Comparison of ENCODE assay signal across 8 cellular contexts in genomic region chr19:40091205-40092129, GRCh38. TPM values are rescaled to one million over a fixed set of nuclear protein-coding genes. Genes with fewer than 3 reads are reported as not detected.
DNase-seq lines count a peak whose midpoint lies in the region; FAIRE-seq and TF ChIP-seq lines count a peak whose summit lies in the region.

No MANE protein-coding gene starts in this region.

- no peak for FAIRE-seq in GM12891 (lab: Jason Lieb, UNC)

- DNase-seq in GM12891 (ENCODE audit: insufficient read length, low spot score) = no peak
- peak; percentile 5 for DNase-seq in SK-MEL-5 (ENCODE audit: low read depth, low spot score)
- no peak for DNase-seq in fibroblast of the aortic adventitia (ENCODE audit: low read depth)
- no peak for DNase-seq in retinal pigment epithelial cell (ENCODE audit: low read depth)
- DNase-seq in activated effector memory CD4-positive, alpha-beta T cell treated with Interleukin-2 at 50 U/mL for 16 hours = no peak
- DNase-seq in DMS153 (lab: John Stamatoyannopoulos, UW) = no peak
- DNase-seq in NCI-H1694 treated with DMSO at 0.1 percent for 48 hours (lab: John Stamatoyannopoulos, UW) = no peak
- DNase-seq in NCI-H187 (lab: John Stamatoyannopoulos, UW) = no peak

- no peak for TF ChIP-seq POLR2A in GM12891 (IDR thresholded peaks at IDR 0.05; ENCODE audit: low read depth, low read length)

- TF ChIP-seq CTCF in fibroblast of the aortic adventitia (IDR thresholded peaks at IDR 0.05; ENCODE audit: insufficient read depth, low read length) = no peak
- TF ChIP-seq CTCF in retinal pigment epithelial cell (conservative IDR thresholded peaks at IDR 0.05; ENCODE audit: low read depth, low read length) = no peak

- in situ Hi-C loops in SK-MEL-5 (cut with HindIII; ENCODE audit: low pct_unique_long_range_greater_than_20kb, low sequenced_read_pairs) = no loop called here

- H3K4me3 ChIP-seq in fibroblast of the aortic adventitia (ENCODE audit: low read depth, low read length) (peak overlapping the region; percentile 93), retinal pigment epithelial cell (ENCODE audit: low read length) (peak overlapping the region; percentile 80)

TF ChIP-seq in GM12891, 5 proteins besides CTCF, POLR2A, EP300 and RAD21:
- TF ChIP-seq POLR2AphosphoS5 (IDR thresholded peaks at IDR 0.05; ENCODE audit: low read depth, low read length) (no peak), SPI1 (IDR thresholded peaks at IDR 0.05; ENCODE audit: low read depth, low read length) (peak; percentile 46)

RNA-seq across cellular contexts. Expression of gene ZNF780A, which starts 0.7 kb away (rescaled TPM):
- 10.9 TPM for polyA plus RNA-seq in GM12891 (2012; ENCODE audit: low read depth, missing spikeins)
- total RNA-seq in SK-MEL-5 (2014; rRNA removed; shearing (Covaris generic)) = 16.9 and 19.0 TPM in 2 replicates
- polyA plus RNA-seq in SK-MEL-5 (2015; cell fraction: cytosol; rRNA removed) = 6.5 and 7.9 TPM in 2 replicates
- 25.9 and 31.5 TPM in 2 replicates for polyA plus RNA-seq in SK-MEL-5 (2015; cell fraction: nucleus; rRNA removed)
- total RNA-seq in fibroblast of the aortic adventitia (ENCODE audit: low replicate concordance) = 10.1 and 15.9 TPM in 2 replicates

RNA-seq across cellular contexts. Expression of gene ZNF780B, which starts 35.4 kb away (rescaled TPM):
- 11.8 TPM for polyA plus RNA-seq in GM12891 (2012; ENCODE audit: low read depth, missing spikeins)
- total RNA-seq in SK-MEL-5 (2014; rRNA removed; shearing (Covaris generic)) = 5.2 and 5.9 TPM in 2 replicates
- polyA plus RNA-seq in SK-MEL-5 (2015; cell fraction: cytosol; rRNA removed) = 2.4 and 13.1 TPM in 2 replicates
- 16.1 and 31.7 TPM in 2 replicates for polyA plus RNA-seq in SK-MEL-5 (2015; cell fraction: nucleus; rRNA removed)
- total RNA-seq in fibroblast of the aortic adventitia (ENCODE audit: low replicate concordance) = 18.9 and 23.1 TPM in 2 replicates
